ENCODE assay signal across 27 cellular contexts in genomic region chr12:124179936-124180605, GRCh38.
"Had no signal": no experiment of that assay in that cellular context is flagged by ENCODE, and none has a peak within 500 bp of the region (broad histone marks: within the 10 kb centered on the region; RNA-seq: fewer than 3 reads in every experiment).

No MANE protein-coding gene starts in this region.

- H3K36me3 ChIP-seq: ascending aorta, esophagus squamous epithelium, pancreas, prostate gland, right atrium auricular region, spleen, transverse colon, uterus had no signal

- H3K4me3 ChIP-seq: ascending aorta, esophagus squamous epithelium, pancreas, prostate gland, right atrium auricular region, spleen, transverse colon, uterus had no signal

- H3K27ac ChIP-seq: ascending aorta, epithelial cell of prostate, esophagus squamous epithelium, pancreas, prostate gland, right atrium auricular region, spleen, transverse colon, uterus had no signal

- H3K27me3 ChIP-seq: ascending aorta, esophagus squamous epithelium, pancreas, right atrium auricular region, spleen, transverse colon, uterus had no signal

- ATAC-seq: left colon; naive thymus-derived CD4-positive, alpha-beta T cell; pancreas; T-helper 17 cell had no signal

- H3K9me3 ChIP-seq: ascending aorta, esophagus squamous epithelium, pancreas, prostate gland, right atrium auricular region, spleen, transverse colon, uterus had no signal

- H3K4me1 ChIP-seq: ascending aorta, esophagus squamous epithelium, pancreas, prostate gland, right atrium auricular region, spleen, transverse colon, uterus had no signal

- DNase-seq: activated CD4-positive, alpha-beta memory T cell treated with anti-CD3 and anti-CD28 coated beads, Interleukin-2, amount 10 ng/mL, durations not matched to agents 7 days and 5 days; activated CD4-positive, alpha-beta T cell treated with anti-CD3 and anti-CD28 coated beads, Interleukin-2, amount 10 ng/mL, durations not matched to agents 7 days and 5 days; activated CD4-positive, CD25-positive, alpha-beta regulatory T cell treated with anti-CD3 and anti-CD28 coated beads, Interleukin-2, amount 50 U/mL, for 72 hours; activated CD8-positive, alpha-beta memory T cell treated with anti-CD3 and anti-CD28 coated beads, Interleukin-2, amount 50 U/mL, for 48 hours; activated gamma-delta T cell; activated naive CD4-positive, alpha-beta T cell treated with anti-CD3 and anti-CD28 coated beads, Interleukin-2, amount 10 ng/mL, durations not matched to agents 7 days and 5 days; activated naive CD8-positive, alpha-beta T cell treated with anti-CD3 and anti-CD28 coated beads, Interleukin-2, amount 10 ng/mL, durations not matched to agents 7 days and 5 days; activated T-cell treated with anti-CD3 and anti-CD28 coated beads, Interleukin-2, amount 50 U/mL, for 24 hours; dermis blood vessel endothelial cell; effector CD4-positive, alpha-beta T cell; esophagus squamous epithelium; glutamatergic neuron; islet precursor cell; left colon; naive thymus-derived CD4-positive, alpha-beta T cell; nucleus accumbens; pancreas; stimulated activated naive CD4-positive, alpha-beta T cell treated with Interleukin-2 at 50 U/mL for 16 hours; T-helper 17 cell; T1000; transverse colon; uterus had no signal
